In the genomic region with DNA sequence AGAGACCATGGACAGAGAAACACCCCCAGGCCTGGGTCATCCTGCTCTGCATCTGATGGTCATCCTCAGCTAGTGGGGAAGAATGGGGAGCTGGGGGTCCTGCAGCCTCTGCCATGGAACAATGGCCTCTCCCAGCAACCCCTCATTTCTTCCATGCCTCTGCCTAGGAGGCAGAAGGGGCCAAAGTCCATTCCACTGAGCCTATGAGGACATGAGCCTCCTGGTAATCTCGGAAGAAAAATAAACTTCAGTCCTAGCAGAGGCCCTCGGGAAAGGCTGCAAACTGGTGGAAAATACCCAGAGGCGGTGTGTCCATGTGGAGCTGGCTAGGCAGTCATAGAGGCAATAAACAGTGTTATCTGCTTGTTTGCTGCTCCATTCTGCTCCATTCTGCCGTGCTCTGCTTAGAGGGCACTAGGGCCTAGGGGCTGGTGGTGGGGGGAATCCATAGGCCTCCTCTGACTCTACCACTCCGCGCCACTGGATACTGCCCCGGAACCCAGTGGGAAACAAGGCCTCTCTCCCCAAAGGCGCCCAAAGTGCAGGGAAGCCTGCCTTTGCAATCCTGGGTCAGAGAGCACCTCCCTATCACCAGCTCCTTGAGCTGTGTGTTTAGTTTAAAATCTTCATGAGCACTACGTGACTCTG, we compare ENCODE assay signal across 22 cellular contexts. TPM values are rescaled to one million over a fixed set of nuclear protein-coding genes. Genes with fewer than 3 reads are reported as not detected.
DNase-seq lines count a peak whose midpoint lies in the region; ATAC-seq and TF ChIP-seq lines count a peak whose summit lies in the region.
"Had no signal": no experiment of that assay in that cellular context is flagged by ENCODE, and none has a peak within 500 bp of the region (broad histone marks: within the 10 kb centered on the region; RNA-seq: fewer than 3 reads in every experiment).

No MANE protein-coding gene starts in this region.

- peaks cover 19 to 28% of the 10 kb centered on the region in 2 donors for H3K4me1 ChIP-seq in mucosa of rectum (ENCODE audit: control insufficient read depth in 2 of 2, insufficient read depth in 2 of 2, low read length in 2 of 2)
- H3K4me1 ChIP-seq in thyroid gland = peaks cover 34 to 66% of the 10 kb centered on the region in 2 donors

- 70 to 75% methylated on average over 9 of the region's 9 CpGs for WGBS in thyroid gland, 2 donors

- H3K27ac ChIP-seq in mucosa of rectum (ENCODE audit: low read depth in 2 of 2, low read length in 2 of 2) (peak overlapping the region; percentile 57 to 65), thyroid gland (peak overlapping the region; percentile 57 to 90 (median 76))
- H3K27ac ChIP-seq: HL-60, KMS-11 had no signal

- H3K36me3 ChIP-seq in mucosa of rectum (ENCODE audit: control insufficient read depth in 2 of 2, insufficient read depth in 2 of 2, low read length in 2 of 2) (no peaks in the 10 kb centered on the region), thyroid gland (peaks cover 27 to 32% of the 10 kb centered on the region in 2 donors)

- H3K27me3 Mint-ChIP-seq in brain = peaks cover 5% of the 10 kb centered on the region

- intact Hi-C loops in thyroid gland (cut with DNase I) = loop anchor here (5.0 kb wide), 1 partner anchor 56 kb away; no protein-coding TSS in a partner anchor

- H3K27ac Mint-ChIP-seq in brain = peak overlapping the region in 4 of 5 experiments; percentile 54 to 81 (median 68)
- H3K27ac Mint-ChIP-seq: immature natural killer cell; naive thymus-derived CD8-positive, alpha-beta T cell had no signal

- TF ChIP-seq POLR2A in thyroid gland (IDR thresholded peaks at IDR 0.05) = no peak

- TF ChIP-seq CTCF in brain (conservative IDR thresholded peaks at IDR 0.05) (no peak), thyroid gland (IDR thresholded peaks at IDR 0.05) (no peak)

- DNase-seq in ELF-1 (ENCODE audit: low read depth, low spot score) (peak; percentile 54), thyroid gland (no peak), pons (ENCODE audit: low spot score) (no peak)
- no peak for DNase-seq in stimulated activated CD4-positive, alpha-beta T cell treated with anti-CD3 and anti-CD28 coated beads, Interleukin-2, amount 100 ng/mL, for 48 hours
- DNase-seq: activated CD4-positive, alpha-beta T cell treated with anti-CD3 and anti-CD28 coated beads for 1 hour; activated CD8-positive, alpha-beta memory T cell treated with anti-CD3 and anti-CD28 coated beads for 24 hours; activated T-cell treated with anti-CD3 and anti-CD28 coated beads, Interleukin-2, amount 50 U/mL, for 48 hours; cortex of kidney; DMS 273 treated with DMSO at 0.1 percent for 48 hours; immature natural killer cell; naive thymus-derived CD8-positive, alpha-beta T cell; NCI-H2029; RPMI8226 had no signal

- H3K4me1 Mint-ChIP-seq in brain = peaks cover 61% of the 10 kb centered on the region

- no peaks in the 10 kb centered on the region for H3K9me3 Mint-ChIP-seq in brain
- H3K9me3 Mint-ChIP-seq: activated naive CD4-positive, alpha-beta T cell treated with anti-CD3 and anti-CD28 coated beads, Interleukin-2, amount 50 U/mL, for 72 hours; immature natural killer cell; naive thymus-derived CD8-positive, alpha-beta T cell had no signal

- no peak for ATAC-seq in GM18868 (IDR thresholded peaks at IDR 0.05; ENCODE audit: unreplicated experiment)
- ATAC-seq: activated naive CD4-positive, alpha-beta T cell treated with anti-CD3 and anti-CD28 coated beads, Interleukin-2, amount 50 U/mL, for 72 hours; HCT116; naive thymus-derived CD8-positive, alpha-beta T cell had no signal

- no peak overlapping the region for H3K4me3 ChIP-seq in mucosa of rectum (ENCODE audit: low read length in 2 of 2)
- H3K4me3 ChIP-seq in thyroid gland (replicated peaks in 1 of 3) = no peak overlapping the region
- H3K4me3 ChIP-seq: lung had no signal

- H3K27me3 ChIP-seq in mucosa of rectum (ENCODE audit: control insufficient read depth in 2 of 2, insufficient read depth in 2 of 2, low read length in 2 of 2) (no peaks in the 10 kb centered on the region), thyroid gland (no peaks in the 10 kb centered on the region)

- no peaks in the 10 kb centered on the region for H3K9me3 ChIP-seq in mucosa of rectum (ENCODE audit: control insufficient read depth in 2 of 2, low read length in 2 of 2)
- H3K9me3 ChIP-seq in thyroid gland = no peaks in the 10 kb centered on the region
- H3K9me3 ChIP-seq: heart left ventricle had no signal

- peak overlapping the region in 1 of 2 donors; percentile 44 for H3K9ac ChIP-seq in mucosa of rectum (ENCODE audit: low read depth in 1 of 2, low read length in 2 of 2)
- H3K9ac ChIP-seq: KMS-11 had no signal

- H3K36me3 Mint-ChIP-seq in brain = no peaks in the 10 kb centered on the region
- H3K36me3 Mint-ChIP-seq: activated naive CD4-positive, alpha-beta T cell treated with anti-CD3 and anti-CD28 coated beads, Interleukin-2, amount 50 U/mL, for 72 hours; immature natural killer cell; naive thymus-derived CD8-positive, alpha-beta T cell had no signal

- peak overlapping the region in 3 of 5 experiments; percentile 16 to 70 (median 24) for H3K4me3 Mint-ChIP-seq in brain
- H3K4me3 Mint-ChIP-seq: immature natural killer cell; naive thymus-derived CD8-positive, alpha-beta T cell had no signal

RNA-seq across cellular contexts. Expression of a gene that starts 4.5 kb away (rescaled TPM):
- polyA plus RNA-seq in brain (ENCODE audit: insufficient read depth, low read depth, low replicate concordance) = 21.8 TPM
- total RNA-seq in thyroid gland = 10 to 100 TPM; 34.4 to 68.8 (median 61.0) TPM
- total RNA-seq: naive thymus-derived CD8-positive, alpha-beta T cell had no signal

RNA-seq across cellular contexts. Expression of a gene that starts 27.9 kb away (rescaled TPM):
- polyA plus RNA-seq in brain (ENCODE audit: insufficient read depth, low read depth, low replicate concordance) = 35.8 TPM
- total RNA-seq in thyroid gland = 10 to 100 TPM in 2 of 4 donors, 1 to 10 TPM in 2; 5.7 to 16.4 (median 9.5) TPM

RNA-seq across cellular contexts. Expression of a gene that starts 51.8 kb away (rescaled TPM):
- 98.5 TPM for polyA plus RNA-seq in brain (ENCODE audit: insufficient read depth, low read depth, low replicate concordance)
- total RNA-seq in thyroid gland = 10 to 100 TPM; 47.0 to 94.8 (median 69.3) TPM
